1 cellular context compared by ENCODE assay signal in the genomic region with DNA sequence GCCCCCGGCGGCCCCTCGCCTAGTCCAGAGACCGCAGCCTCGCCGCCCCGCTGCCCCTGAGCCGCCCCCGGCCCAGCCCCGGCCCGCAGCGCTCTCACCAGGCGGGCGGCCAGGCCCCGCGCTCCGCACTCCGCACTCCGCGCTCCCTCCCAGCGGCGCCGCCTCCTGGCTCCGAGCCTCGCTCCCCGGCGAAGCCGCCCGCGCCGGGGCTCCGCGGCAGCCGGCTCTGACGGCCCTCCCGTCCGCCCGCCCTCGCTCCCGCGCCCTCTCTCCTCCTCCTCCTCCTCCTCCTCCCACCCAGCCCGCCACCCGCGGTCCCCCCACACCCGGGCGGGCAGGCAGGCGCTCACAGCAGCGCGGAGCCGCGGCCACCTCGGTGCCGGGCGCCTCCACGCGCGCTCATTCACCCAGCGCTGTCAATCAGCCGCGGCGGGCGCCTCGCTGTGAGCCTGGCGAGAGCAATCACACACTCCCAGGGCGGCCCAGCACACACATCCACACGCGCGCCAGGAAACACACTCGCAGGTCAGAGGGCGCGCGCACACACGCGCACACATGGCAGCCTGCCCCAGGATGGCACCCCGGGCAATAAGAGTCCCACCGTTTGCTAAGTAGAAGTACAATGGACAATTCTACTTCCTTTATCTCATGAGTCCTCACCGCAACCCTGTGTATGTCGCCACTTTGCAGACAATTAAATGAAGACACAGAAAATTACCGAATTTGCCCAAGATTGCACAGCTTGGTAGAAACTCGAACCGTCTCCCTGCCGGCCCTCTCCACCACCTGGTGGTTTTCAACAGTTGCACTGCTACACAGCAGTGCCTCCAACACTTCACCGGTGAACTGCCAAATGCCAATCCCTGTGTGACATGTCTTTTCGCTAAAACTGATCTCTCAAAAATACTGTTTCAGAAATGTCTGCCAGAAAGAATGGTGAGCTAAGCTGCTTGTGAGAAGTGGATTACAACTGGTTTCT.
TF ChIP-seq lines count a peak whose summit lies in the region.

A gene (minus strand): TSS at position 228 of the 979 bp plus-strand sequence.

TF ChIP-seq in K562, 482 proteins besides CTCF, POLR2A, EP300 and RAD21 (continued from another document and continues in another):
- TF ChIP-seq, protein P1, sequence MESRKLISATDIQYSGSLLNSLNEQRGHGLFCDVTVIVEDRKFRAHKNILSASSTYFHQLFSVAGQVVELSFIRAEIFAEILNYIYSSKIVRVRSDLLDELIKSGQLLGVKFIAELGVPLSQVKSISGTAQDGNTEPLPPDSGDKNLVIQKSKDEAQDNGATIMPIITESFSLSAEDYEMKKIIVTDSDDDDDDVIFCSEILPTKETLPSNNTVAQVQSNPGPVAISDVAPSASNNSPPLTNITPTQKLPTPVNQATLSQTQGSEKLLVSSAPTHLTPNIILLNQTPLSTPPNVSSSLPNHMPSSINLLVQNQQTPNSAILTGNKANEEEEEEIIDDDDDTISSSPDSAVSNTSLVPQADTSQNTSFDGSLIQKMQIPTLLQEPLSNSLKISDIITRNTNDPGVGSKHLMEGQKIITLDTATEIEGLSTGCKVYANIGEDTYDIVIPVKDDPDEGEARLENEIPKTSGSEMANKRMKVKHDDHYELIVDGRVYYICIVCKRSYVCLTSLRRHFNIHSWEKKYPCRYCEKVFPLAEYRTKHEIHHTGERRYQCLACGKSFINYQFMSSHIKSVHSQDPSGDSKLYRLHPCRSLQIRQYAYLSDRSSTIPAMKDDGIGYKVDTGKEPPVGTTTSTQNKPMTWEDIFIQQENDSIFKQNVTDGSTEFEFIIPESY (CRISPR knock-in tag; IDR thresholded peaks at IDR 0.05) = peak; percentile 56; the same call in 1 of the 2 replicates
- no peak for TF ChIP-seq ATF1 (CRISPR knock-in tag; IDR thresholded peaks at IDR 0.05)
- no peak for TF ChIP-seq ATF1 (tag; IDR thresholded peaks at IDR 0.05)
- TF ChIP-seq ZNF217 (CRISPR knock-in tag; IDR thresholded peaks at IDR 0.05) = no peak
- TF ChIP-seq MEIS2 (IDR thresholded peaks at IDR 0.05; ENCODE audit: partially characterized antibody) = peak; percentile 17
- TF ChIP-seq CBX2 (IDR thresholded peaks at IDR 0.05; ENCODE audit: insufficient read depth, low read length, poor library complexity, severe bottlenecking) = peak; percentile 65
- TF ChIP-seq ZBTB7A (IDR thresholded peaks at IDR 0.05; ENCODE audit: borderline replicate concordance, control insufficient read depth, low read depth, low read length) = peak; percentile 29; the same call in 1 of the 2 replicates
- peak; percentile 42 for TF ChIP-seq PCBP1 (IDR thresholded peaks at IDR 0.05; ENCODE audit: low read depth, low read length, poor library complexity, severe bottlenecking)
- TF ChIP-seq, protein P2, sequence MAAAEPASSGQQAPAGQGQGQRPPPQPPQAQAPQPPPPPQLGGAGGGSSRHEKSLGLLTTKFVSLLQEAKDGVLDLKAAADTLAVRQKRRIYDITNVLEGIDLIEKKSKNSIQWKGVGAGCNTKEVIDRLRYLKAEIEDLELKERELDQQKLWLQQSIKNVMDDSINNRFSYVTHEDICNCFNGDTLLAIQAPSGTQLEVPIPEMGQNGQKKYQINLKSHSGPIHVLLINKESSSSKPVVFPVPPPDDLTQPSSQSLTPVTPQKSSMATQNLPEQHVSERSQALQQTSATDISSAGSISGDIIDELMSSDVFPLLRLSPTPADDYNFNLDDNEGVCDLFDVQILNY (CRISPR knock-in tag; IDR thresholded peaks at IDR 0.05) = no peak
- TF ChIP-seq, protein P3, sequence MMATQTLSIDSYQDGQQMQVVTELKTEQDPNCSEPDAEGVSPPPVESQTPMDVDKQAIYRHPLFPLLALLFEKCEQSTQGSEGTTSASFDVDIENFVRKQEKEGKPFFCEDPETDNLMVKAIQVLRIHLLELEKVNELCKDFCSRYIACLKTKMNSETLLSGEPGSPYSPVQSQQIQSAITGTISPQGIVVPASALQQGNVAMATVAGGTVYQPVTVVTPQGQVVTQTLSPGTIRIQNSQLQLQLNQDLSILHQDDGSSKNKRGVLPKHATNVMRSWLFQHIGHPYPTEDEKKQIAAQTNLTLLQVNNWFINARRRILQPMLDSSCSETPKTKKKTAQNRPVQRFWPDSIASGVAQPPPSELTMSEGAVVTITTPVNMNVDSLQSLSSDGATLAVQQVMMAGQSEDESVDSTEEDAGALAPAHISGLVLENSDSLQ (IDR thresholded peaks at IDR 0.05) = peak; percentile 87
- TF ChIP-seq KDM1A (IDR thresholded peaks at IDR 0.05) = no peak
- no peak for TF ChIP-seq SMAD2 (IDR thresholded peaks at IDR 0.05; ENCODE audit: low read depth, low read length)
- TF ChIP-seq, protein P4, sequence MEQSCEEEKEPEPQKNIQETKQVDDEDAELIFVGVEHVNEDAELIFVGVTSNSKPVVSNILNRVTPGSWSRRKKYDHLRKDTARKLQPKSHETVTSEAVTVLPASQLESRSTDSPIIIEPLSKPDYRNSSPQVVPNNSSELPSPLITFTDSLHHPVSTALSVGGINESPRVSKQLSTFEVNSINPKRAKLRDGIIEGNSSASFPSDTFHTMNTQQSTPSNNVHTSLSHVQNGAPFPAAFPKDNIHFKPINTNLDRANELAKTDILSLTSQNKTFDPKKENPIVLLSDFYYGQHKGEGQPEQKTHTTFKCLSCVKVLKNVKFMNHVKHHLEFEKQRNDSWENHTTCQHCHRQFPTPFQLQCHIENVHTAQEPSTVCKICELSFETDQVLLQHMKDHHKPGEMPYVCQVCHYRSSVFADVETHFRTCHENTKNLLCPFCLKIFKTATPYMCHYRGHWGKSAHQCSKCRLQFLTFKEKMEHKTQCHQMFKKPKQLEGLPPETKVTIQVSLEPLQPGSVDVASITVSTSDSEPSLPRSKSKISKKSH (CRISPR knock-in tag; IDR thresholded peaks at IDR 0.05) = no peak
- TF ChIP-seq ZNF146 (CRISPR knock-in tag; IDR thresholded peaks at IDR 0.05; ENCODE audit: unreplicated experiment) = no peak
- TF ChIP-seq SRSF1 (IDR thresholded peaks at IDR 0.05; ENCODE audit: low read depth, low read length) = no peak
- TF ChIP-seq PTBP1 (IDR thresholded peaks at IDR 0.05; ENCODE audit: low read depth, low read length) = no peak
- TF ChIP-seq, protein P5, sequence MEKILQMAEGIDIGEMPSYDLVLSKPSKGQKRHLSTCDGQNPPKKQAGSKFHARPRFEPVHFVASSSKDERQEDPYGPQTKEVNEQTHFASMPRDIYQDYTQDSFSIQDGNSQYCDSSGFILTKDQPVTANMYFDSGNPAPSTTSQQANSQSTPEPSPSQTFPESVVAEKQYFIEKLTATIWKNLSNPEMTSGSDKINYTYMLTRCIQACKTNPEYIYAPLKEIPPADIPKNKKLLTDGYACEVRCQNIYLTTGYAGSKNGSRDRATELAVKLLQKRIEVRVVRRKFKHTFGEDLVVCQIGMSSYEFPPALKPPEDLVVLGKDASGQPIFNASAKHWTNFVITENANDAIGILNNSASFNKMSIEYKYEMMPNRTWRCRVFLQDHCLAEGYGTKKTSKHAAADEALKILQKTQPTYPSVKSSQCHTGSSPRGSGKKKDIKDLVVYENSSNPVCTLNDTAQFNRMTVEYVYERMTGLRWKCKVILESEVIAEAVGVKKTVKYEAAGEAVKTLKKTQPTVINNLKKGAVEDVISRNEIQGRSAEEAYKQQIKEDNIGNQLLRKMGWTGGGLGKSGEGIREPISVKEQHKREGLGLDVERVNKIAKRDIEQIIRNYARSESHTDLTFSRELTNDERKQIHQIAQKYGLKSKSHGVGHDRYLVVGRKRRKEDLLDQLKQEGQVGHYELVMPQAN (IDR thresholded peaks at IDR 0.05; ENCODE audit: borderline replicate concordance) = no peak
- TF ChIP-seq PHF20 (IDR thresholded peaks at IDR 0.05; ENCODE audit: partially characterized antibody) = no peak
- TF ChIP-seq NFIX (CRISPR knock-in tag; IDR thresholded peaks at IDR 0.05; ENCODE audit: low read depth) = no peak
- TF ChIP-seq NCOA1 (IDR thresholded peaks at IDR 0.05; ENCODE audit: low read depth) = no peak
- TF ChIP-seq NFATC3 (IDR thresholded peaks at IDR 0.05) = no peak
- no peak for TF ChIP-seq ZNF224 (CRISPR knock-in tag; IDR thresholded peaks at IDR 0.05)
- TF ChIP-seq ARNT (IDR thresholded peaks at IDR 0.05) = no peak
- no peak for TF ChIP-seq FOXA1 (IDR thresholded peaks at IDR 0.05; ENCODE audit: borderline replicate concordance)
- no peak for TF ChIP-seq ZNF551 (CRISPR knock-in tag; IDR thresholded peaks at IDR 0.05)
- TF ChIP-seq, protein P6, sequence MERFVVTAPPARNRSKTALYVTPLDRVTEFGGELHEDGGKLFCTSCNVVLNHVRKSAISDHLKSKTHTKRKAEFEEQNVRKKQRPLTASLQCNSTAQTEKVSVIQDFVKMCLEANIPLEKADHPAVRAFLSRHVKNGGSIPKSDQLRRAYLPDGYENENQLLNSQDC (CRISPR knock-in tag; IDR thresholded peaks at IDR 0.05) = no peak
- peak; percentile 46; the same call in 1 of the 2 replicates for TF ChIP-seq CTBP1 (IDR thresholded peaks at IDR 0.05; ENCODE audit: borderline replicate concordance)
- TF ChIP-seq KLF1 (tag; IDR thresholded peaks at IDR 0.05) = no peak
- TF ChIP-seq MYC (IDR thresholded peaks at IDR 0.05; ENCODE audit: low read depth, low read length) = no peak
- TF ChIP-seq MYC (CRISPR knock-in tag; IDR thresholded peaks at IDR 0.05; ENCODE audit: borderline replicate concordance, low read depth) = no peak
- TF ChIP-seq NR3C1 (CRISPR knock-in tag; IDR thresholded peaks at IDR 0.05) = peak; percentile 62; the same call in 1 of the 2 replicates
- TF ChIP-seq ZBED1 (IDR thresholded peaks at IDR 0.05) = no peak
- TF ChIP-seq SAFB (IDR thresholded peaks at IDR 0.05; ENCODE audit: borderline replicate concordance, low read depth, low read length) = 0 out of 2 replicates have a peak, but pooled peaks have one; percentile 27
- TF ChIP-seq, protein P7, sequence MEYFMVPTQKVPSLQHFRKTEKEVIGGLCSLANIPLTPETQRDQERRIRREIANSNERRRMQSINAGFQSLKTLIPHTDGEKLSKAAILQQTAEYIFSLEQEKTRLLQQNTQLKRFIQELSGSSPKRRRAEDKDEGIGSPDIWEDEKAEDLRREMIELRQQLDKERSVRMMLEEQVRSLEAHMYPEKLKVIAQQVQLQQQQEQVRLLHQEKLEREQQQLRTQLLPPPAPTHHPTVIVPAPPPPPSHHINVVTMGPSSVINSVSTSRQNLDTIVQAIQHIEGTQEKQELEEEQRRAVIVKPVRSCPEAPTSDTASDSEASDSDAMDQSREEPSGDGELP (CRISPR knock-in tag; IDR thresholded peaks at IDR 0.05; ENCODE audit: borderline replicate concordance) = no peak
- TF ChIP-seq MIER1 (IDR thresholded peaks at IDR 0.05; ENCODE audit: low read depth) = no peak
- 0 out of 2 replicates have a peak, but pooled peaks have one; percentile 15 for TF ChIP-seq EZH2 (IDR thresholded peaks at IDR 0.05; ENCODE audit: borderline replicate concordance, low read depth, low read length)
- no peak for TF ChIP-seq PHF8 (IDR thresholded peaks at IDR 0.05; ENCODE audit: borderline replicate concordance, low read length)
- TF ChIP-seq RBM34 (IDR thresholded peaks at IDR 0.05; ENCODE audit: borderline replicate concordance, insufficient read depth, low read length) = 0 out of 2 replicates have a peak, but pooled peaks have one; percentile 68
- TF ChIP-seq HDAC8 (tag; IDR thresholded peaks at IDR 0.05) = no peak
- no peak for TF ChIP-seq PYGO2 (tag; IDR thresholded peaks at IDR 0.05)
